Comparison of ENCODE assay signal across 1 cellular context in the genomic region with DNA sequence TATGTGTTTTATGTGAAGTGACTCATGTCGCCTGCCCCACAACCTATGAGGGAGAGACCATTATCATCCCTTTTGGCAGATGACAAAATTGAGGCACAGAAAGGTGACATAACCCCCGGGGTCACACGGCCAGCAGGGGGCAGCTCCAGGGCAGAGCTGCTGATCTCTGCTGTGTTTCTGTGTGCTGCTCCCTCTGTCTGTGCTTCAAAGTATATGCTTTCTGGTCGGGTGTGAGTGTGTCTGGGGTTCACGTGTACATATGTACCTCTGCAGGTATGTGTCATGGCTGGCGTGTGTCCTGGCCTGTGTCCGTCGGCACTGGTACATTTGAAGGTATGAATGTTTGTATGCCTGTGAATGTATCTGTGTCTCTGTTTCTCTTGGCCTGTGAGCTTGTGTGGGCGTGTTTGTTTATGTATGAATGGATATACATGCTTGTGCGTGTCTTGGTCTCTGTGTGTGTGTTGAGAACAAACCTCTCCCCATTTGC.
TF ChIP-seq lines count a peak whose summit lies in the region.

No MANE protein-coding gene starts in this region.

TF ChIP-seq in GM12878, 131 proteins besides CTCF, POLR2A, EP300 and RAD21:
- TF ChIP-seq, protein P1, sequence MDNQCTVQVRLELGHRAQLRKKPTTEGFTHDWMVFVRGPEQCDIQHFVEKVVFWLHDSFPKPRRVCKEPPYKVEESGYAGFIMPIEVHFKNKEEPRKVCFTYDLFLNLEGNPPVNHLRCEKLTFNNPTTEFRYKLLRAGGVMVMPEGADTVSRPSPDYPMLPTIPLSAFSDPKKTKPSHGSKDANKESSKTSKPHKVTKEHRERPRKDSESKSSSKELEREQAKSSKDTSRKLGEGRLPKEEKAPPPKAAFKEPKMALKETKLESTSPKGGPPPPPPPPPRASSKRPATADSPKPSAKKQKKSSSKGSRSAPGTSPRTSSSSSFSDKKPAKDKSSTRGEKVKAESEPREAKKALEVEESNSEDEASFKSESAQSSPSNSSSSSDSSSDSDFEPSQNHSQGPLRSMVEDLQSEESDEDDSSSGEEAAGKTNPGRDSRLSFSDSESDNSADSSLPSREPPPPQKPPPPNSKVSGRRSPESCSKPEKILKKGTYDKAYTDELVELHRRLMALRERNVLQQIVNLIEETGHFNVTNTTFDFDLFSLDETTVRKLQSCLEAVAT (IDR thresholded peaks at IDR 0.05): peak; percentile 59
- TF ChIP-seq ESRRA (IDR thresholded peaks at IDR 0.05; ENCODE audit: low read length) (peak; percentile 94; the same call in 1 of the 2 replicates), BHLHE40 (IDR thresholded peaks at IDR 0.05; ENCODE audit: borderline replicate concordance in 1 of 2, low read depth in 2 of 2, low read length in 1 of 2) (peak; percentile 13 to 58; a peak in 1 of 4 replicates), FOXK2 (IDR thresholded peaks at IDR 0.05) (peak; percentile 37; the same call in 1 of the 2 replicates), JUND (IDR thresholded peaks at IDR 0.05; ENCODE audit: low read depth, low read length) (no peak), MEF2B (IDR thresholded peaks at IDR 0.05; ENCODE audit: partially characterized antibody, poor library complexity, severe bottlenecking) (peak; percentile 22), SMARCA5 (IDR thresholded peaks at IDR 0.05) (peak; percentile 96), DPF2 (IDR thresholded peaks at IDR 0.05) (no peak), NR2C2 (IDR thresholded peaks at IDR 0.05; ENCODE audit: borderline replicate concordance, control insufficient read depth, insufficient read length, low read depth) (no peak), EED (IDR thresholded peaks at IDR 0.05; ENCODE audit: low read depth) (no peak), SMC3 (IDR thresholded peaks at IDR 0.05; ENCODE audit: borderline replicate concordance, low read length) (peak; percentile 76), TCF7 (IDR thresholded peaks at IDR 0.05; ENCODE audit: borderline replicate concordance) (no peak), HDGF (IDR thresholded peaks at IDR 0.05) (peak; percentile 49; the same call in 1 of the 2 replicates), HCFC1 (IDR thresholded peaks at IDR 0.05; ENCODE audit: low read length) (0 out of 2 replicates have a peak, but pooled peaks have one; percentile 14), YY1 (IDR thresholded peaks at IDR 0.05; ENCODE audit: low read depth, low read length) (peak; percentile 76), EGR1 (IDR thresholded peaks at IDR 0.05; ENCODE audit: borderline replicate concordance in 1 of 2, low read depth in 2 of 2, low read length in 2 of 2) (no peak), ZNF207 (IDR thresholded peaks at IDR 0.05; ENCODE audit: borderline replicate concordance) (no peak), ATF7 (IDR thresholded peaks at IDR 0.05; ENCODE audit: low read depth) (peak; percentile 77), NR2F1 (conservative IDR thresholded peaks at IDR 0.05) (peak; percentile 51; the same call in 1 of the 2 replicates), NFYA (IDR thresholded peaks at IDR 0.05; ENCODE audit: borderline replicate concordance, low read depth, low read length) (no peak)
- TF ChIP-seq, protein P2, sequence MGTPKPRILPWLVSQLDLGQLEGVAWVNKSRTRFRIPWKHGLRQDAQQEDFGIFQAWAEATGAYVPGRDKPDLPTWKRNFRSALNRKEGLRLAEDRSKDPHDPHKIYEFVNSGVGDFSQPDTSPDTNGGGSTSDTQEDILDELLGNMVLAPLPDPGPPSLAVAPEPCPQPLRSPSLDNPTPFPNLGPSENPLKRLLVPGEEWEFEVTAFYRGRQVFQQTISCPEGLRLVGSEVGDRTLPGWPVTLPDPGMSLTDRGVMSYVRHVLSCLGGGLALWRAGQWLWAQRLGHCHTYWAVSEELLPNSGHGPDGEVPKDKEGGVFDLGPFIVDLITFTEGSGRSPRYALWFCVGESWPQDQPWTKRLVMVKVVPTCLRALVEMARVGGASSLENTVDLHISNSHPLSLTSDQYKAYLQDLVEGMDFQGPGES (IDR thresholded peaks at IDR 0.05): 0 out of 2 replicates have a peak, but pooled peaks have one; percentile 17
- TF ChIP-seq, protein P3, sequence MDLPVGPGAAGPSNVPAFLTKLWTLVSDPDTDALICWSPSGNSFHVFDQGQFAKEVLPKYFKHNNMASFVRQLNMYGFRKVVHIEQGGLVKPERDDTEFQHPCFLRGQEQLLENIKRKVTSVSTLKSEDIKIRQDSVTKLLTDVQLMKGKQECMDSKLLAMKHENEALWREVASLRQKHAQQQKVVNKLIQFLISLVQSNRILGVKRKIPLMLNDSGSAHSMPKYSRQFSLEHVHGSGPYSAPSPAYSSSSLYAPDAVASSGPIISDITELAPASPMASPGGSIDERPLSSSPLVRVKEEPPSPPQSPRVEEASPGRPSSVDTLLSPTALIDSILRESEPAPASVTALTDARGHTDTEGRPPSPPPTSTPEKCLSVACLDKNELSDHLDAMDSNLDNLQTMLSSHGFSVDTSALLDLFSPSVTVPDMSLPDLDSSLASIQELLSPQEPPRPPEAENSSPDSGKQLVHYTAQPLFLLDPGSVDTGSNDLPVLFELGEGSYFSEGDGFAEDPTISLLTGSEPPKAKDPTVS (IDR thresholded peaks at IDR 0.05; ENCODE audit: low read depth, low read length): no peak
- TF ChIP-seq, protein P4, sequence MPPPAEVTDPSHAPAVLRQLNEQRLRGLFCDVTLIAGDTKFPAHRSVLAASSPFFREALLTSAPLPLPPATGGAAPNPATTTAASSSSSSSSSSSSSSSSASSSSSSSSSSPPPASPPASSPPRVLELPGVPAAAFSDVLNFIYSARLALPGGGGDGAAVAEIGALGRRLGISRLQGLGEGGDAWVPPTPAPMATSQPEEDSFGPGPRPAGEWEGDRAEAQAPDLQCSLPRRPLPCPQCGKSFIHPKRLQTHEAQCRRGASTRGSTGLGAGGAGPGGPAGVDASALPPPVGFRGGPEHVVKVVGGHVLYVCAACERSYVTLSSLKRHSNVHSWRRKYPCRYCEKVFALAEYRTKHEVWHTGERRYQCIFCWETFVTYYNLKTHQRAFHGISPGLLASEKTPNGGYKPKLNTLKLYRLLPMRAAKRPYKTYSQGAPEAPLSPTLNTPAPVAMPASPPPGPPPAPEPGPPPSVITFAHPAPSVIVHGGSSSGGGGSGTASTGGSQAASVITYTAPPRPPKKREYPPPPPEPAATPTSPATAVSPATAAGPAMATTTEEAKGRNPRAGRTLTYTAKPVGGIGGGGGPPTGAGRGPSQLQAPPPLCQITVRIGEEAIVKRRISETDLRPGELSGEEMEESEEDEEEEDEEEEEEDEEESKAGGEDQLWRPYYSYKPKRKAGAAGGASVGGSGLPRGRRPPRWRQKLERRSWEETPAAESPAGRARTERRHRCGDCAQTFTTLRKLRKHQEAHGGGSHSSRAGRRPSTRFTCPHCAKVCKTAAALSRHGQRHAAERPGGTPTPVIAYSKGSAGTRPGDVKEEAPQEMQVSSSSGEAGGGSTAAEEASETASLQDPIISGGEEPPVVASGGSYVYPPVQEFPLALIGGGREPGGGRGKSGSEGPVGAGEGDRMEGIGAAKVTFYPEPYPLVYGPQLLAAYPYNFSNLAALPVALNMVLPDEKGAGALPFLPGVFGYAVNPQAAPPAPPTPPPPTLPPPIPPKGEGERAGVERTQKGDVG (CRISPR knock-in tag; IDR thresholded peaks at IDR 0.05): no peak
- TF ChIP-seq, protein P5, sequence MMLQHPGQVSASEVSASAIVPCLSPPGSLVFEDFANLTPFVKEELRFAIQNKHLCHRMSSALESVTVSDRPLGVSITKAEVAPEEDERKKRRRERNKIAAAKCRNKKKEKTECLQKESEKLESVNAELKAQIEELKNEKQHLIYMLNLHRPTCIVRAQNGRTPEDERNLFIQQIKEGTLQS (IDR thresholded peaks at IDR 0.05; ENCODE audit: borderline replicate concordance, extremely low read depth, low read depth, low read length): no peak
